Comparison of ENCODE assay signal across 21 cellular contexts in genomic region chr14:106294324-106294723, GRCh38.
A peak's percentile ranks its signal among the peaks of the same experiment; 100 is the strongest.
DNase-seq lines count a peak whose midpoint lies in the region; ATAC-seq and TF ChIP-seq lines count a peak whose summit lies in the region.
"Had no signal": no experiment of that assay in that cellular context is flagged by ENCODE, and none has a peak within 500 bp of the region (broad histone marks: within the 10 kb centered on the region; RNA-seq: fewer than 3 reads in every experiment).

No MANE protein-coding gene starts in this region.

- H4K20me1 ChIP-seq in Loucy (ENCODE audit: insufficient read depth, low read length, poor library complexity, severe bottlenecking) = no peaks in the 10 kb centered on the region
- H4K20me1 ChIP-seq: BLaER1 had no signal

- no peak overlapping the region for H3K27ac Mint-ChIP-seq in natural killer cell treated with Interleukin-12 subunit alpha and Interleukin-12 subunit beta and Interleukin-15 and Interleukin-18, amount 100 ng/mL, for 72 hours
- no peak overlapping the region for H3K27ac Mint-ChIP-seq in natural killer cell
- no peak overlapping the region for H3K27ac Mint-ChIP-seq in stimulated activated effector memory CD8-positive, alpha-beta T cell treated with anti-CD3 and anti-CD28 coated beads, Interleukin-12 subunit alpha, Interleukin-12 subunit beta, amount 100 ng/mL, for 72 hours
- H3K27ac Mint-ChIP-seq: CD14-positive monocyte; CD4-positive, alpha-beta memory T cell; CD4-positive, CD25-positive, alpha-beta regulatory T cell; CD8-positive, alpha-beta memory T cell had no signal

- TF ChIP-seq CTCF in natural killer cell (IDR thresholded peaks at IDR 0.05) = no peak
- no peak for TF ChIP-seq CTCF in Loucy (conservative IDR thresholded peaks at IDR 0.05; ENCODE audit: low read length)

- H3K36me3 ChIP-seq in Loucy (ENCODE audit: insufficient read depth, low read length) = no peaks in the 10 kb centered on the region
- H3K36me3 ChIP-seq: BE2C, BLaER1 had no signal

- no peak overlapping the region for H3K4me2 ChIP-seq in Loucy (ENCODE audit: low read depth, low read length, poor library complexity, severe bottlenecking)
- H3K4me2 ChIP-seq: BLaER1 had no signal

- H3K27me3 Mint-ChIP-seq in natural killer cell treated with Interleukin-12 subunit alpha and Interleukin-12 subunit beta and Interleukin-15 and Interleukin-18, amount 100 ng/mL, for 72 hours = peaks cover 24 to 34% of the 10 kb centered on the region in 2 donors
- peaks cover 28 to 34% of the 10 kb centered on the region in 2 donors for H3K27me3 Mint-ChIP-seq in natural killer cell (ENCODE audit: low read depth in 2 of 2)

- peak; percentile 57 to 63 for ATAC-seq in natural killer cell treated with Interleukin-12 subunit alpha and Interleukin-12 subunit beta and Interleukin-15 and Interleukin-18, amount 100 ng/mL, for 72 hours
- ATAC-seq in natural killer cell (no peak), HG03460 (IDR thresholded peaks at IDR 0.05; ENCODE audit: unreplicated experiment) (no peak)
- ATAC-seq in stimulated activated effector memory CD8-positive, alpha-beta T cell treated with anti-CD3 and anti-CD28 coated beads, Interleukin-12 subunit alpha, Interleukin-12 subunit beta, amount 100 ng/mL, for 72 hours = peak; percentile 39

- intact Hi-C loops in natural killer cell (cut with micrococcal nuclease) = no loop called here

- H3K4me3 ChIP-seq in Loucy (ENCODE audit: low read length, poor library complexity, severe bottlenecking) = no peak overlapping the region
- H3K4me3 ChIP-seq: BLaER1 had no signal

- no peaks in the 10 kb centered on the region for H3K79me2 ChIP-seq in Loucy (ENCODE audit: insufficient read depth, low read length)

- no peaks in the 10 kb centered on the region for H3K9me2 ChIP-seq in Loucy (replicated peaks; ENCODE audit: low read depth, low read length)

- no peaks in the 10 kb centered on the region for H3F3A ChIP-seq in Loucy (ENCODE audit: low read depth)

- no peak for DNase-seq in natural killer cell treated with Interleukin-12 subunit alpha and Interleukin-12 subunit beta and Interleukin-15 and Interleukin-18, amount 100 ng/mL, for 72 hours (ENCODE audit: low spot score)
- DNase-seq in natural killer cell = no peak
- no peak for DNase-seq in stimulated activated effector memory CD8-positive, alpha-beta T cell treated with anti-CD3 and anti-CD28 coated beads, Interleukin-12 subunit alpha, Interleukin-12 subunit beta, amount 100 ng/mL, for 72 hours (ENCODE audit: low spot score in 2 of 2)
- no peak for DNase-seq in NCI-H345 treated with DMSO at 0.1 percent for 48 hours (lab: John Stamatoyannopoulos, UW; ENCODE audit: unreplicated experiment)
- DNase-seq: 8988T; ACHN; BE2C; C1 segment of cervical spinal cord; CD4-positive, alpha-beta memory T cell; CD4-positive, CD25-positive, alpha-beta regulatory T cell; CD8-positive, alpha-beta memory T cell; COR-L47; DMS 273 treated with DMSO at 0.1 percent for 48 hours; DMS153; DMS53; DMS79; GF-D8 had no signal

- H3K27me3 ChIP-seq in Loucy (ENCODE audit: insufficient read depth, low read length, poor library complexity, severe bottlenecking) = no peaks in the 10 kb centered on the region
- H3K27me3 ChIP-seq: BLaER1 had no signal

- H3K4me1 Mint-ChIP-seq in natural killer cell treated with Interleukin-12 subunit alpha and Interleukin-12 subunit beta and Interleukin-15 and Interleukin-18, amount 100 ng/mL, for 72 hours (ENCODE audit: low read depth in 2 of 2) = peaks cover 12 to 21% of the 10 kb centered on the region in 2 donors
- H3K4me1 Mint-ChIP-seq in natural killer cell = no peaks in the 10 kb centered on the region
- H3K4me1 Mint-ChIP-seq in stimulated activated effector memory CD8-positive, alpha-beta T cell treated with anti-CD3 and anti-CD28 coated beads, Interleukin-12 subunit alpha, Interleukin-12 subunit beta, amount 100 ng/mL, for 72 hours = no peaks in the 10 kb centered on the region
- H3K4me1 Mint-ChIP-seq: CD14-positive monocyte; CD4-positive, CD25-positive, alpha-beta regulatory T cell; CD8-positive, alpha-beta memory T cell had no signal

- H3K4me1 ChIP-seq in Loucy (ENCODE audit: insufficient read depth, low read length, poor library complexity, severe bottlenecking) = peaks cover 29% of the 10 kb centered on the region
- H3K4me1 ChIP-seq: BE2C had no signal

- no peaks in the 10 kb centered on the region for H3K36me3 Mint-ChIP-seq in natural killer cell treated with Interleukin-12 subunit alpha and Interleukin-12 subunit beta and Interleukin-15 and Interleukin-18, amount 100 ng/mL, for 72 hours
- no peaks in the 10 kb centered on the region for H3K36me3 Mint-ChIP-seq in natural killer cell
- no peaks in the 10 kb centered on the region for H3K36me3 Mint-ChIP-seq in stimulated activated effector memory CD8-positive, alpha-beta T cell treated with anti-CD3 and anti-CD28 coated beads, Interleukin-12 subunit alpha, Interleukin-12 subunit beta, amount 100 ng/mL, for 72 hours
- H3K36me3 Mint-ChIP-seq: CD14-positive monocyte; CD4-positive, alpha-beta memory T cell; CD4-positive, CD25-positive, alpha-beta regulatory T cell had no signal

- H2AFZ ChIP-seq in Loucy (ENCODE audit: low read length) = no peak overlapping the region

- H3K4me3 Mint-ChIP-seq in natural killer cell treated with Interleukin-12 subunit alpha and Interleukin-12 subunit beta and Interleukin-15 and Interleukin-18, amount 100 ng/mL, for 72 hours = no peak overlapping the region
- H3K4me3 Mint-ChIP-seq in natural killer cell = no peak overlapping the region
- H3K4me3 Mint-ChIP-seq in stimulated activated effector memory CD8-positive, alpha-beta T cell treated with anti-CD3 and anti-CD28 coated beads, Interleukin-12 subunit alpha, Interleukin-12 subunit beta, amount 100 ng/mL, for 72 hours = no peak overlapping the region
- H3K4me3 Mint-ChIP-seq: CD14-positive monocyte; CD4-positive, alpha-beta memory T cell; CD4-positive, CD25-positive, alpha-beta regulatory T cell; CD8-positive, alpha-beta memory T cell had no signal

- H3K9me3 Mint-ChIP-seq in natural killer cell treated with Interleukin-12 subunit alpha and Interleukin-12 subunit beta and Interleukin-15 and Interleukin-18, amount 100 ng/mL, for 72 hours = no peaks in the 10 kb centered on the region
- H3K9me3 Mint-ChIP-seq in natural killer cell = no peaks in the 10 kb centered on the region
- no peaks in the 10 kb centered on the region for H3K9me3 Mint-ChIP-seq in stimulated activated effector memory CD8-positive, alpha-beta T cell treated with anti-CD3 and anti-CD28 coated beads, Interleukin-12 subunit alpha, Interleukin-12 subunit beta, amount 100 ng/mL, for 72 hours

- H3K9ac ChIP-seq in Loucy (ENCODE audit: low read depth, low read length, poor library complexity, severe bottlenecking) = peak overlapping the region; percentile 7
- H3K9ac ChIP-seq: BLaER1 had no signal

- H3K9me3 ChIP-seq in Loucy (ENCODE audit: insufficient read depth, low read depth, low read length) = peaks cover 5% of the 10 kb centered on the region; the same call in 1 of the 2 replicates
- H3K9me3 ChIP-seq: BE2C, BLaER1 had no signal

Comparison
In these comparisons a context has a peak if more than half of its experiments do, and no peak if none do; other contexts are left out.
1. ATAC-seq: peak in natural killer cell treated with Interleukin-12 subunit alpha and Interleukin-12 subunit beta and Interleukin-15 and Interleukin-18, amount 100 ng/mL, for 72 hours (2 of 2) and stimulated activated effector memory CD8-positive, alpha-beta T cell treated with anti-CD3 and anti-CD28 coated beads, Interleukin-12 subunit alpha, Interleukin-12 subunit beta, amount 100 ng/mL, for 72 hours (single experiment); none in natural killer cell (0 of 3) and HG03460 (single experiment).